In the genomic region with DNA sequence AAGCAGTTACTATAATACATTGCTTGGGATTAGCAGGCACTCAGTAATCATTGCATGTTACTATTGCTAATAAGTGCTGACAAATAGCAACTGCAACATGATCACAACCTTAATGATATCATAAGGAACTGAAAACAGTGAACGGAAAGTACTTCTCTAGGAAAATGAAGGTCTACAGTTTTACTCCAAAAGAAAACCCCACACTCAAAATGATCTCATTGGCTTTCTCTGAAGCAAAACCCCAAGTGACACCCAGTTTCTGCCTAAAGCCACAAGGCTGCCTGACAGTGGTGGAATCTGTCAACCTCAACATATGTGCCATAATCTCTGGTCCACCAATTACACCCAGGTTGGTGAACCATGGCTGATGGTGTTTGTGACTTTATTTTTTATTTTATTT, we compare ENCODE assay signal across 13 cellular contexts.
DNase-seq lines count a peak whose midpoint lies in the region; ATAC-seq and TF ChIP-seq lines count a peak whose summit lies in the region.
"Had no signal": no experiment of that assay in that cellular context is flagged by ENCODE, and none has a peak within 500 bp of the region (broad histone marks: within the 10 kb centered on the region; RNA-seq: fewer than 3 reads in every experiment).

No MANE protein-coding gene starts in this region.

- peak; percentile 13 for DNase-seq in GM12865 (ENCODE audit: low read depth)
- DNase-seq in NK-92 (lab: John Stamatoyannopoulos, UW; ENCODE audit: unreplicated experiment) = peak; percentile 4
- DNase-seq in NCI-H187 treated with DMSO at 0.1 percent for 48 hours (lab: John Stamatoyannopoulos, UW) = no peak
- DNase-seq in osteoblast (ENCODE audit: insufficient read length, low spot score, missing footprints) = no peak
- DNase-seq in ascending aorta (ENCODE audit: low spot score in 2 of 2) = no peak
- DNase-seq in CD4-positive, alpha-beta memory T cell = no peak
- DNase-seq: amygdala, cortex of kidney, mesenchymal stem cell, NCI-H1092 treated with DMSO at 0.1 percent for 48 hours had no signal

- H3K36me3 ChIP-seq in osteoblast (ENCODE audit: insufficient read depth, low read length) (no peaks in the 10 kb centered on the region), ascending aorta (no peaks in the 10 kb centered on the region)
- H3K36me3 ChIP-seq in CD4-positive, alpha-beta memory T cell (ENCODE audit: insufficient read depth, low read length) = no peaks in the 10 kb centered on the region

- H3K27ac Mint-ChIP-seq in CD4-positive, alpha-beta memory T cell = no peak overlapping the region

- H3K4me3 Mint-ChIP-seq in CD4-positive, alpha-beta memory T cell = no peak overlapping the region

- H3K9me3 Mint-ChIP-seq in CD4-positive, alpha-beta memory T cell = peaks cover 0 to 3% (median 0%) of the 10 kb centered on the region in 8 donors

- no peaks in the 10 kb centered on the region for H3K9me3 ChIP-seq in osteoblast (ENCODE audit: low read depth, low read length)
- H3K9me3 ChIP-seq in ascending aorta = no peaks in the 10 kb centered on the region
- H3K9me3 ChIP-seq in CD4-positive, alpha-beta memory T cell (ENCODE audit: control insufficient read depth in 1 of 2, low read length in 2 of 2) = no peaks in the 10 kb centered on the region

- POLR2A ChIA-PET in CD4-positive, alpha-beta memory T cell (lab: Charles Lee; ENCODE audit: partially characterized antibody) = no interaction called here

- no peaks in the 10 kb centered on the region for H3K27me3 ChIP-seq in osteoblast (ENCODE audit: insufficient read depth, low read length)
- no peaks in the 10 kb centered on the region for H3K27me3 ChIP-seq in ascending aorta
- H3K27me3 ChIP-seq in CD4-positive, alpha-beta memory T cell (ENCODE audit: insufficient read depth, low read length) = no peaks in the 10 kb centered on the region

- ATAC-seq in GM19372 (IDR thresholded peaks at IDR 0.05; ENCODE audit: low read depth, unreplicated experiment) = peak; percentile 58
- peak; percentile 77 for ATAC-seq in HG02884 (IDR thresholded peaks at IDR 0.05; ENCODE audit: unreplicated experiment)

- no peaks in the 10 kb centered on the region for H3K4me1 Mint-ChIP-seq in CD4-positive, alpha-beta memory T cell

- H3K4me1 ChIP-seq in osteoblast (ENCODE audit: insufficient read depth, low read length) (no peaks in the 10 kb centered on the region), ascending aorta (no peaks in the 10 kb centered on the region)
- no peaks in the 10 kb centered on the region for H3K4me1 ChIP-seq in CD4-positive, alpha-beta memory T cell (ENCODE audit: insufficient read depth, low read length)

- H3K36me3 Mint-ChIP-seq in CD4-positive, alpha-beta memory T cell = no peaks in the 10 kb centered on the region

- H3K79me2 ChIP-seq in osteoblast (ENCODE audit: insufficient read depth, low read length) = no peaks in the 10 kb centered on the region

- no peak overlapping the region for H2AFZ ChIP-seq in osteoblast (ENCODE audit: low read length)

- CTCF ChIA-PET in CD4-positive, alpha-beta memory T cell (lab: Charles Lee; ENCODE audit: partially characterized antibody) = no interaction called here

- H3K4me3 ChIP-seq in GM12865 (ENCODE audit: low read depth, low read length) = no peak overlapping the region
- no peak overlapping the region for H3K4me3 ChIP-seq in osteoblast (ENCODE audit: insufficient read depth, low read length)
- no peak overlapping the region for H3K4me3 ChIP-seq in ascending aorta
- no peak overlapping the region for H3K4me3 ChIP-seq in CD4-positive, alpha-beta memory T cell (ENCODE audit: low read length in 2 of 2)

- H3K27ac ChIP-seq in osteoblast (ENCODE audit: low read depth, low read length) = no peak overlapping the region
- no peak overlapping the region for H3K27ac ChIP-seq in ascending aorta
- no peak overlapping the region for H3K27ac ChIP-seq in CD4-positive, alpha-beta memory T cell (ENCODE audit: low read depth, low read length)
- H3K27ac ChIP-seq: VCaP had no signal

- H3K27me3 Mint-ChIP-seq in CD4-positive, alpha-beta memory T cell = no peaks in the 10 kb centered on the region

- H3K4me2 ChIP-seq in osteoblast (ENCODE audit: insufficient read depth, low read length) = no peak overlapping the region

- intact Hi-C loops in ascending aorta (cut with DNase I) = no loop called here
- intact Hi-C loops in CD4-positive, alpha-beta memory T cell (cut with micrococcal nuclease) = no loop called here

- no peaks in the 10 kb centered on the region for H4K20me1 ChIP-seq in osteoblast (ENCODE audit: insufficient read depth, low read length)

- TF ChIP-seq CTCF in GM12865 (IDR thresholded peaks at IDR 0.05; ENCODE audit: insufficient read depth, low read depth, low read length, missing control alignments) (no peak), osteoblast (IDR thresholded peaks at IDR 0.05; ENCODE audit: extremely low read depth, low read depth, low read length) (no peak), ascending aorta (IDR thresholded peaks at IDR 0.05) (no peak)

Comparison
In these comparisons a context has a peak if more than half of its experiments do, and no peak if none do; other contexts are left out.
1. DNase-seq: peak in GM12865 (single experiment) and NK-92 (single experiment); none in NCI-H187 treated with DMSO at 0.1 percent for 48 hours (single experiment), osteoblast (single experiment), ascending aorta (0 of 2) and CD4-positive, alpha-beta memory T cell (0 of 5).